In the genomic region with DNA sequence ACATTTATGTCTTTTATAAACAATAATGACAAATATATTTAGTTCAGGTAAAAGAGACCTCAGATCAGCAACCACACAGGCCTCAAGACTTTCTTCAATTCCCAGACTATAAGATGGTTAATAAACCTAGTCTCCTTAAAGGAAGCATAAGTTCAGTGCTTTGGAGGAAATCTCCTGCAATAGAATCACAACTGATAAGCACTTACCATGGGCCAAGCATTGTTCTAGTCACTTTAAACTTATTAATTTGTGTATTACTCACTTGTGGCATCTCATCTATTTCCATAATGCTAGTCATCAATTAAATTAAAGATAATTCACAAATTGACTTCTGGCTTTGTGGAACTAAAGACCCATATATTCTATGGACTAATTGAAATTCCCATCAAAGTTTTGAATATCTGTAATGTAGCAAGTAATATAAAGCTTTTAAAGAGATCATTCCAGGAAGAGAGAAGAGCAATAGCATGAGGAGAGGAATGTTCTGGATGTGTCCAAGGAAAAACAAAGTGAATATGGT, we compare ENCODE assay signal across 1 cellular context.
TF ChIP-seq lines count a peak whose summit lies in the region.

No MANE protein-coding gene starts in this region.

TF ChIP-seq in IMR-90, 13 proteins besides CTCF, POLR2A, EP300 and RAD21:
- no peak for TF ChIP-seq CHD1 (IDR thresholded peaks at IDR 0.05; ENCODE audit: low read depth, low read length)
- no peak for TF ChIP-seq MAFK (IDR thresholded peaks at IDR 0.05; ENCODE audit: low read depth, low read length)
